ENCODE assay signal across 15 cellular contexts in the genomic region with DNA sequence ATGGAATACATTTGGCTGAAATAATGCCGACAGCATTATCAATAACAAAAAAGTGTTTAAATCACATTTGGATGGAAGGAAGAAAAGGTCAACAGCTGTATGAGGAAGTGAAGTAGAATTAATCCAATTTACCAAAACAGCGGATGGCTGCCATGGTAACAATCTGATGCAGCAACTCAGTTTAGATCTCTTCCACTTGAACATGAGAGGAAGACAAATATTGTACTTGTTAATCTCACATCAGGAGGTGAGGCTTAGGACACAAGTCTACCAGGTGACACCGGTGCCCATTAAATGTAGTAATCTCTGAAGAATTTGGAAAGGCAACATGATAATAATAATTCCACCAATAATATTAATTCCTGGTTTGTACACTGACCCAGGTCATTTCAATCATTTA. TPM values are rescaled to one million over a fixed set of nuclear protein-coding genes. Genes with fewer than 3 reads are reported as not detected.
DNase-seq lines count a peak whose midpoint lies in the region; ATAC-seq and TF ChIP-seq lines count a peak whose summit lies in the region.
"Had no signal": no experiment of that assay in that cellular context is flagged by ENCODE, and none has a peak within 500 bp of the region (broad histone marks: within the 10 kb centered on the region; RNA-seq: fewer than 3 reads in every experiment).

No MANE protein-coding gene starts in this region.

- H3K27me3 ChIP-seq in lung (ENCODE audit: control insufficient read depth, insufficient read depth) (no peaks in the 10 kb centered on the region), testis (no peaks in the 10 kb centered on the region)
- no peaks in the 10 kb centered on the region for H3K27me3 ChIP-seq in effector memory CD4-positive, alpha-beta T cell (replicated peaks; ENCODE audit: control insufficient read depth, insufficient read depth, low read length, poor library complexity, severe bottlenecking)

- no TSS peak for BruUV-seq in Calu3 (replicated peaks; lab: Mats Ljungman, UMichigan)

- CTCF ChIA-PET in Calu3 (lab: Charles Lee), result interaction anchor here (0.9 to 1.0 kb wide), 2 partner anchors 12 to 32 kb away, joined by 3 read pairs; no protein-coding TSS in a partner anchor

- H3K9me3 Mint-ChIP-seq in Calu3 (ENCODE audit: low read depth, unreplicated experiment), result peaks cover 2% of the 10 kb centered on the region
- H3K9me3 Mint-ChIP-seq: activated naive CD4-positive, alpha-beta T cell treated with anti-CD3 and anti-CD28 coated beads, Interleukin-2, amount 10 ng/mL, durations not matched to agents 7 days and 5 days had no signal

- H3K9me3 ChIP-seq in lung (ENCODE audit: control insufficient read depth in 2 of 2, insufficient read depth in 1 of 2, low read length in 1 of 2) (peaks cover 6% of the 10 kb centered on the region in 2 donors), testis (no peaks in the 10 kb centered on the region)
- no peaks in the 10 kb centered on the region for H3K9me3 ChIP-seq in effector memory CD4-positive, alpha-beta T cell (ENCODE audit: control insufficient read depth, low read length)

- intact Hi-C loops in Calu3 (cut with micrococcal nuclease; ENCODE audit: unreplicated experiment) (loop anchor here (5.0 to 10.0 kb wide), 3 partner anchors 48 to 104 kb away; no protein-coding TSS in a partner anchor), testis (cut with DNase I; ENCODE audit: low total_unique reads) (no loop called here)

- peaks cover 24% of the 10 kb centered on the region for H3K4me1 Mint-ChIP-seq in Calu3 (ENCODE audit: low read depth, unreplicated experiment)
- H3K4me1 Mint-ChIP-seq: activated CD8-positive, alpha-beta memory T cell treated with anti-CD3 and anti-CD28 coated beads, Interleukin-2, amount 10 ng/mL, durations not matched to agents 7 days and 5 days; activated naive CD4-positive, alpha-beta T cell treated with anti-CD3 and anti-CD28 coated beads, Interleukin-2, amount 10 ng/mL, durations not matched to agents 7 days and 5 days; memory B cell; stimulated activated effector memory CD8-positive, alpha-beta T cell treated with anti-CD3 and anti-CD28 coated beads, Interleukin-12 subunit alpha, Interleukin-12 subunit beta, amount 100 ng/mL, for 72 hours had no signal

- no peak for TF ChIP-seq CTCF in Calu3 (IDR thresholded peaks at IDR 0.05; ENCODE audit: unreplicated experiment)
- no peak for TF ChIP-seq CTCF in lung (IDR thresholded peaks at IDR 0.05; ENCODE audit: control extremely low read depth, extremely low read depth)
- TF ChIP-seq CTCF in testis (IDR thresholded peaks at IDR 0.05), result no peak

- ATAC-seq in lung (ENCODE audit: insufficient read depth, low FRiP score), result no peak
- ATAC-seq in HG02798 (IDR thresholded peaks at IDR 0.05; ENCODE audit: poor library complexity, unreplicated experiment), result no peak
- ATAC-seq in activated CD4-positive, CD25-positive, alpha-beta regulatory T cell treated with anti-CD3 and anti-CD28 coated beads, Interleukin-2, amount 50 U/mL, for 24 hours, result no peak
- ATAC-seq: activated CD8-positive, alpha-beta memory T cell treated with anti-CD3 and anti-CD28 coated beads, Interleukin-2, amount 10 ng/mL, durations not matched to agents 7 days and 5 days; HCT116; stimulated activated effector memory CD8-positive, alpha-beta T cell treated with anti-CD3 and anti-CD28 coated beads, Interleukin-12 subunit alpha, Interleukin-12 subunit beta, amount 100 ng/mL, for 72 hours had no signal

- H3K4me3 ChIP-seq in lung (no peak overlapping the region), testis (no peak overlapping the region)
- no peak overlapping the region for H3K4me3 ChIP-seq in effector memory CD4-positive, alpha-beta T cell (ENCODE audit: insufficient read depth, low read depth, low read length, poor library complexity, severe bottlenecking)

- H3K4me3 Mint-ChIP-seq in Calu3 (ENCODE audit: low read depth, unreplicated experiment), result peak overlapping the region; percentile 85
- H3K4me3 Mint-ChIP-seq: activated CD8-positive, alpha-beta memory T cell treated with anti-CD3 and anti-CD28 coated beads, Interleukin-2, amount 10 ng/mL, durations not matched to agents 7 days and 5 days; activated naive CD4-positive, alpha-beta T cell treated with anti-CD3 and anti-CD28 coated beads, Interleukin-2, amount 10 ng/mL, durations not matched to agents 7 days and 5 days; memory B cell; stimulated activated effector memory CD8-positive, alpha-beta T cell treated with anti-CD3 and anti-CD28 coated beads, Interleukin-12 subunit alpha, Interleukin-12 subunit beta, amount 100 ng/mL, for 72 hours had no signal

- H3K27ac ChIP-seq in lung (ENCODE audit: low read depth in 1 of 2, low read length in 1 of 2), result no peak overlapping the region
- H3K27ac ChIP-seq in testis, result no peak overlapping the region
- H3K27ac ChIP-seq in effector memory CD4-positive, alpha-beta T cell (ENCODE audit: insufficient read depth, low read length, poor library complexity, severe bottlenecking), result no peak overlapping the region
- H3K27ac ChIP-seq: parathyroid adenoma had no signal

- DNase-seq in Calu3 (peak; percentile 44), NCI-H1417 treated with DMSO at 0.1 percent for 48 hours (lab: John Stamatoyannopoulos, UW) (peak; percentile 82), OCI-M1 (lab: John Stamatoyannopoulos, UW) (peak; percentile 2), lung (ENCODE audit: low spot score) (peak; percentile 41), testis (no peak)
- DNase-seq in effector memory CD4-positive, alpha-beta T cell, result no peak
- DNase-seq: activated CD8-positive, alpha-beta memory T cell treated with anti-CD3 and anti-CD28 coated beads, Interleukin-2, amount 10 ng/mL, durations not matched to agents 7 days and 5 days; activated naive CD4-positive, alpha-beta T cell treated with anti-CD3 and anti-CD28 coated beads, Interleukin-2, amount 10 ng/mL, durations not matched to agents 7 days and 5 days; NCI-H1694 had no signal

- 68 to 78% methylated on average over 3 of the region's 3 CpGs for WGBS in lung, 2 donors
- 78 to 92% methylated on average over 3 of the region's 3 CpGs for WGBS in testis, 2 donors

- H3K4me1 ChIP-seq in lung (ENCODE audit: control insufficient read depth in 2 of 2, insufficient read depth in 2 of 2, low read length in 2 of 2) (peaks cover 0 to 6% of the 10 kb centered on the region in 2 donors), testis (peaks cover 4% of the 10 kb centered on the region)
- H3K4me1 ChIP-seq in effector memory CD4-positive, alpha-beta T cell (ENCODE audit: control insufficient read depth, insufficient read depth, low read length, poor library complexity, severe bottlenecking), result no peaks in the 10 kb centered on the region
- H3K4me1 ChIP-seq: parathyroid adenoma had no signal

- H3K36me3 Mint-ChIP-seq in Calu3 (ENCODE audit: insufficient read depth, unreplicated experiment), result peaks cover 80% of the 10 kb centered on the region
- H3K36me3 Mint-ChIP-seq: activated naive CD4-positive, alpha-beta T cell treated with anti-CD3 and anti-CD28 coated beads, Interleukin-2, amount 10 ng/mL, durations not matched to agents 7 days and 5 days; memory B cell; stimulated activated effector memory CD8-positive, alpha-beta T cell treated with anti-CD3 and anti-CD28 coated beads, Interleukin-12 subunit alpha, Interleukin-12 subunit beta, amount 100 ng/mL, for 72 hours had no signal

- H3K27me3 Mint-ChIP-seq in Calu3 (ENCODE audit: unreplicated experiment), result no peaks in the 10 kb centered on the region

- no peaks in the 10 kb centered on the region for H3K36me3 ChIP-seq in lung (ENCODE audit: control insufficient read depth in 2 of 2, insufficient read depth in 2 of 2, low read length in 2 of 2)
- H3K36me3 ChIP-seq in testis (ENCODE audit: low read depth, missing control alignments), result no peaks in the 10 kb centered on the region
- H3K36me3 ChIP-seq in effector memory CD4-positive, alpha-beta T cell (ENCODE audit: control insufficient read depth, insufficient read depth, low read length), result no peaks in the 10 kb centered on the region

- TF ChIP-seq POLR2A in testis (IDR thresholded peaks at IDR 0.05), result no peak

- peak overlapping the region; percentile 86 for H3K27ac Mint-ChIP-seq in Calu3 (ENCODE audit: unreplicated experiment)
- H3K27ac Mint-ChIP-seq: activated CD8-positive, alpha-beta memory T cell treated with anti-CD3 and anti-CD28 coated beads, Interleukin-2, amount 10 ng/mL, durations not matched to agents 7 days and 5 days; activated naive CD4-positive, alpha-beta T cell treated with anti-CD3 and anti-CD28 coated beads, Interleukin-2, amount 10 ng/mL, durations not matched to agents 7 days and 5 days; memory B cell; stimulated activated effector memory CD8-positive, alpha-beta T cell treated with anti-CD3 and anti-CD28 coated beads, Interleukin-12 subunit alpha, Interleukin-12 subunit beta, amount 100 ng/mL, for 72 hours had no signal

RNA-seq across cellular contexts. Expression of gene RASEF, which starts 2.4 kb away (rescaled TPM):
- total RNA-seq in Calu3 (2022) (38.8 and 47.7 TPM in 2 replicates), lung (10 to 100 TPM; 12.4 to 23.6 TPM), testis (10 to 100 TPM in 1 of 2 donors, 1 to 10 TPM in 1; 9.1 to 10.8 TPM)
- polyA plus RNA-seq in lung (1 to 10 TPM; 5.2 to 6.4 TPM), testis (ENCODE audit: insufficient read depth, low read depth, low replicate concordance) (2.7 TPM)
- total RNA-seq: activated CD8-positive, alpha-beta memory T cell treated with anti-CD3 and anti-CD28 coated beads, Interleukin-2, amount 10 ng/mL, durations not matched to agents 7 days and 5 days had no signal

Comparison
In these comparisons a context has a peak if more than half of its experiments do, and no peak if none do; other contexts are left out.
1. DNase-seq: peak in Calu3 (single experiment), NCI-H1417 treated with DMSO at 0.1 percent for 48 hours (single experiment), OCI-M1 (single experiment) and lung (single experiment); none in testis (single experiment) and effector memory CD4-positive, alpha-beta T cell (0 of 3).